In genomic region chr15:62472616-62473299, GRCh38 we compare ENCODE assay signal across 2 cellular contexts.
TF ChIP-seq lines count a peak whose summit lies in the region.

No MANE protein-coding gene starts in this region.

TF ChIP-seq in SK-N-SH treated with all-trans-retinoic acid at 6 μM for 48 hours, 23 proteins besides CTCF, POLR2A, EP300 and RAD21 (continued from another document):
- no peak for TF ChIP-seq TSHZ2 (CRISPR knock-in tag; IDR thresholded peaks at IDR 0.05)
- TF ChIP-seq GLIS3 (CRISPR knock-in tag; IDR thresholded peaks at IDR 0.05): no peak
- TF ChIP-seq CREB5 (CRISPR knock-in tag; IDR thresholded peaks at IDR 0.05; ENCODE audit: low read depth): no peak
- no peak for TF ChIP-seq SNAI2 (CRISPR knock-in tag; IDR thresholded peaks at IDR 0.05)
- no peak for TF ChIP-seq BACH2 (CRISPR knock-in tag; IDR thresholded peaks at IDR 0.05; ENCODE audit: borderline replicate concordance)
- no peak for TF ChIP-seq TCF4 (CRISPR knock-in tag; IDR thresholded peaks at IDR 0.05; ENCODE audit: borderline replicate concordance)
- TF ChIP-seq TOX (CRISPR knock-in tag; IDR thresholded peaks at IDR 0.05; ENCODE audit: borderline replicate concordance): no peak
- no peak for TF ChIP-seq ISL1 (CRISPR knock-in tag; IDR thresholded peaks at IDR 0.05)
- no peak for TF ChIP-seq PPARA (CRISPR knock-in tag; IDR thresholded peaks at IDR 0.05; ENCODE audit: borderline replicate concordance)
- TF ChIP-seq, protein P1, sequence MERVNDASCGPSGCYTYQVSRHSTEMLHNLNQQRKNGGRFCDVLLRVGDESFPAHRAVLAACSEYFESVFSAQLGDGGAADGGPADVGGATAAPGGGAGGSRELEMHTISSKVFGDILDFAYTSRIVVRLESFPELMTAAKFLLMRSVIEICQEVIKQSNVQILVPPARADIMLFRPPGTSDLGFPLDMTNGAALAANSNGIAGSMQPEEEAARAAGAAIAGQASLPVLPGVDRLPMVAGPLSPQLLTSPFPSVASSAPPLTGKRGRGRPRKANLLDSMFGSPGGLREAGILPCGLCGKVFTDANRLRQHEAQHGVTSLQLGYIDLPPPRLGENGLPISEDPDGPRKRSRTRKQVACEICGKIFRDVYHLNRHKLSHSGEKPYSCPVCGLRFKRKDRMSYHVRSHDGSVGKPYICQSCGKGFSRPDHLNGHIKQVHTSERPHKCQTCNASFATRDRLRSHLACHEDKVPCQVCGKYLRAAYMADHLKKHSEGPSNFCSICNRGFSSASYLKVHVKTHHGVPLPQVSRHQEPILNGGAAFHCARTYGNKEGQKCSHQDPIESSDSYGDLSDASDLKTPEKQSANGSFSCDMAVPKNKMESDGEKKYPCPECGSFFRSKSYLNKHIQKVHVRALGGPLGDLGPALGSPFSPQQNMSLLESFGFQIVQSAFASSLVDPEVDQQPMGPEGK (CRISPR knock-in tag; IDR thresholded peaks at IDR 0.05; ENCODE audit: borderline replicate concordance): no peak
- no peak for TF ChIP-seq CSDC2 (CRISPR knock-in tag; IDR thresholded peaks at IDR 0.05)

TF ChIP-seq in SK-N-SH, 30 proteins besides CTCF, POLR2A, EP300 and RAD21 (continued from another document):
- TF ChIP-seq, protein P2, sequence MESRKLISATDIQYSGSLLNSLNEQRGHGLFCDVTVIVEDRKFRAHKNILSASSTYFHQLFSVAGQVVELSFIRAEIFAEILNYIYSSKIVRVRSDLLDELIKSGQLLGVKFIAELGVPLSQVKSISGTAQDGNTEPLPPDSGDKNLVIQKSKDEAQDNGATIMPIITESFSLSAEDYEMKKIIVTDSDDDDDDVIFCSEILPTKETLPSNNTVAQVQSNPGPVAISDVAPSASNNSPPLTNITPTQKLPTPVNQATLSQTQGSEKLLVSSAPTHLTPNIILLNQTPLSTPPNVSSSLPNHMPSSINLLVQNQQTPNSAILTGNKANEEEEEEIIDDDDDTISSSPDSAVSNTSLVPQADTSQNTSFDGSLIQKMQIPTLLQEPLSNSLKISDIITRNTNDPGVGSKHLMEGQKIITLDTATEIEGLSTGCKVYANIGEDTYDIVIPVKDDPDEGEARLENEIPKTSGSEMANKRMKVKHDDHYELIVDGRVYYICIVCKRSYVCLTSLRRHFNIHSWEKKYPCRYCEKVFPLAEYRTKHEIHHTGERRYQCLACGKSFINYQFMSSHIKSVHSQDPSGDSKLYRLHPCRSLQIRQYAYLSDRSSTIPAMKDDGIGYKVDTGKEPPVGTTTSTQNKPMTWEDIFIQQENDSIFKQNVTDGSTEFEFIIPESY (IDR thresholded peaks at IDR 0.05; ENCODE audit: borderline replicate concordance, low read depth): no peak
- TF ChIP-seq FOXM1 (IDR thresholded peaks at IDR 0.05; ENCODE audit: low read depth): no peak
- no peak for TF ChIP-seq RFX5 (IDR thresholded peaks at IDR 0.05; ENCODE audit: low read length)
- TF ChIP-seq JUND (IDR thresholded peaks at IDR 0.05): no peak
